Comparison of ENCODE assay signal across 29 cellular contexts in the genomic region with DNA sequence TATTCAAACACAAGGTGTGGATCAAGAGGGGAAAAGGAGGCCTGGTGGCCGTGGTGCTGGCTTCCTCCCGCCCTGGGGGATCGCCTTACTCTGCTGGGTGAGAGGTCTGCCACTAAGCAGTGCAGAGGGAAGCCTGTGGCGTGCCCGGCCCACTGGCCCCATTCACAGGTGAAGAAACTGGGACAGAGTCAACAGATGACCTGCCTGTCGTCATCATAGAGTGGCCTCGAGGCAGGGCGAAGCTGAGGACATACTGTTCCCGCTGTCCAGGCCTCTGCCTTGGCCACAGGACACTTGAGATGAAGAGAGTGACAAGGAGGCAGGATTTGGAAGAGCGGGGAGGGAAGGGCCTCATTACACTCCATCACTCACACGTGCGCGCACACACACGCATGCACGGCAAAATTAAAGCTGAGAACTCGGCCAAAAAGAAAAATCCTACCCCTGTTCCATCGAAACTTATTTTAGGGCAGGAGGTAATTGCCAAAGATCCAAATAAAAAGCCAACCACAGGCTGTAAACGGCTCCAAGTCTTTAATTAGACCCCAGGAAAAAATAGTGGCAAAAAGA. TPM values are rescaled to one million over a fixed set of nuclear protein-coding genes. Genes with fewer than 3 reads are reported as not detected.
DNase-seq lines count a peak whose midpoint lies in the region; ATAC-seq, FAIRE-seq and TF ChIP-seq lines count a peak whose summit lies in the region.
"Had no signal": no experiment of that assay in that cellular context is flagged by ENCODE, and none has a peak within 500 bp of the region (broad histone marks: within the 10 kb centered on the region; RNA-seq: fewer than 3 reads in every experiment).

No MANE protein-coding gene starts in this region.

- H2BK12ac ChIP-seq in H9 (ENCODE audit: insufficient read length, low read depth, low read length): no peak overlapping the region

- no TSS peak for BruUV-seq in HepG2 (replicated peaks; lab: Mats Ljungman, UMichigan)

- peaks cover 11 to 21% of the 10 kb centered on the region in 2 experiments; a peak in 3 of 4 replicates for H3K4me1 Mint-ChIP-seq in H9
- H3K4me1 Mint-ChIP-seq: activated CD4-positive, alpha-beta T cell treated with anti-CD3 and anti-CD28 coated beads, Interleukin-2, amount 10 ng/mL, durations not matched to agents 7 days and 5 days; naive thymus-derived CD8-positive, alpha-beta T cell had no signal

- no peak for TF ChIP-seq POLR2A in HepG2 (IDR thresholded peaks at IDR 0.05; ENCODE audit: insufficient read depth in 1 of 2, low read depth in 2 of 2, low read length in 2 of 2)
- TF ChIP-seq POLR2A in right lobe of liver (IDR thresholded peaks at IDR 0.05): no peak

- no peak overlapping the region for H2AK5ac ChIP-seq in H9 (ENCODE audit: insufficient read length, low read length)

- H3K27ac Mint-ChIP-seq in H9: no peak overlapping the region
- H3K27ac Mint-ChIP-seq: activated CD4-positive, alpha-beta T cell treated with anti-CD3 and anti-CD28 coated beads, Interleukin-2, amount 10 ng/mL, durations not matched to agents 7 days and 5 days; activated naive CD4-positive, alpha-beta T cell treated with anti-CD3 and anti-CD28 coated beads for 36 hours; dendritic cell treated with granulocyte-macrophage colony-stimulating factor and Interleukin-4, amounts not matched to agents 40 ng/mL and 50 ng/mL, for 4 days; naive thymus-derived CD8-positive, alpha-beta T cell; stimulated activated naive CD8-positive, alpha-beta T cell treated with anti-CD3 and anti-CD28 coated beads, Interleukin-15, Interleukin-2, amounts not matched to agents 100 ng/mL and 50 ng/mL, for 24 hours had no signal

- H2BK20ac ChIP-seq in H9 (ENCODE audit: low read depth, low read length, poor library complexity, severe bottlenecking): no peak overlapping the region

- intact Hi-C loops in HepG2 (cut with micrococcal nuclease; ENCODE audit: unreplicated experiment) (no loop called here), right lobe of liver (cut with DNase I) (no loop called here), left ventricle myocardium inferior (cut with micrococcal nuclease) (no loop called here)

- FAIRE-seq in HepG2 (lab: Jason Lieb, UNC): no peak
- FAIRE-seq: endometrium, H1 had no signal

- TF ChIP-seq CTCF in HepG2 (CRISPR knock-in tag; IDR thresholded peaks at IDR 0.05) (no peak), right lobe of liver (IDR thresholded peaks at IDR 0.05) (no peak), left ventricle myocardium inferior (IDR thresholded peaks at IDR 0.05; ENCODE audit: borderline replicate concordance) (no peak), osteoblast (IDR thresholded peaks at IDR 0.05; ENCODE audit: extremely low read depth, low read depth, low read length) (no peak), H9 (conservative IDR thresholded peaks at IDR 0.05) (no peak)

- H3K36me3 ChIP-seq in HepG2 (replicated peaks in 1 of 2; ENCODE audit: control insufficient read depth in 1 of 2, insufficient read depth in 2 of 2, low read length in 2 of 2) (no peaks in the 10 kb centered on the region), right lobe of liver (no peaks in the 10 kb centered on the region), left ventricle myocardium inferior (no peaks in the 10 kb centered on the region), osteoblast (ENCODE audit: insufficient read depth, low read length) (no peaks in the 10 kb centered on the region)
- H3K36me3 ChIP-seq: BLaER1 treated with 17β-estradiol and CSF1 and Interleukin-3, amounts not matched to agents 10 nM and 100 nM; tibial nerve had no signal

- TF ChIP-seq EP300 in HepG2 (IDR thresholded peaks at IDR 0.05; ENCODE audit: low read depth in 2 of 2, low read length in 2 of 2) (no peak), HepG2 (CRISPR knock-in tag; IDR thresholded peaks at IDR 0.05; ENCODE audit: borderline replicate concordance) (no peak)

- TF ChIP-seq RAD21 in HepG2 (CRISPR knock-in tag; IDR thresholded peaks at IDR 0.05): no peak

- no peak overlapping the region for H3K4me3 ChIP-seq in HepG2 (replicated peaks in 1 of 3; ENCODE audit: insufficient read depth in 1 of 3, low read depth in 2 of 3, low read length in 3 of 3)
- no peak overlapping the region for H3K4me3 ChIP-seq in right lobe of liver
- H3K4me3 ChIP-seq in left ventricle myocardium inferior: no peak overlapping the region
- H3K4me3 ChIP-seq in osteoblast (ENCODE audit: insufficient read depth, low read length): peak overlapping the region; percentile 54
- H3K4me3 ChIP-seq: BLaER1 treated with 17β-estradiol and CSF1 and Interleukin-3, amounts not matched to agents 10 nM and 100 nM; tibial nerve had no signal

- no peak overlapping the region for H3K4ac ChIP-seq in H9 (ENCODE audit: low read depth, low read length)

- H3K4me1 ChIP-seq in HepG2 (ENCODE audit: insufficient read depth, low read length): no peaks in the 10 kb centered on the region
- peaks cover 0 to 8% (median 0%) of the 10 kb centered on the region in 4 donors for H3K4me1 ChIP-seq in right lobe of liver
- H3K4me1 ChIP-seq in left ventricle myocardium inferior: peaks cover 54% of the 10 kb centered on the region
- H3K4me1 ChIP-seq in osteoblast (ENCODE audit: insufficient read depth, low read length): no peaks in the 10 kb centered on the region
- no peaks in the 10 kb centered on the region for H3K4me1 ChIP-seq in H9 (ENCODE audit: insufficient read depth, low read length)
- H3K4me1 ChIP-seq: BLaER1 treated with 17β-estradiol and CSF1 and Interleukin-3, amounts not matched to agents 10 nM and 100 nM; Caco-2; tibial nerve had no signal

- POLR2A ChIA-PET in HepG2 (lab: Yijun Ruan, JAX): no interaction called here

- ATAC-seq in HepG2: peak; percentile 56
- ATAC-seq in right lobe of liver: no peak
- no peak for ATAC-seq in HG03378 (IDR thresholded peaks at IDR 0.05; ENCODE audit: unreplicated experiment)
- ATAC-seq: naive thymus-derived CD8-positive, alpha-beta T cell; sciatic nerve had no signal

- H3K4me2 ChIP-seq in HepG2 (ENCODE audit: low read depth, low read length): no peak overlapping the region; the same call in 1 of the 2 replicates
- H3K4me2 ChIP-seq in osteoblast (ENCODE audit: insufficient read depth, low read length): peak overlapping the region; percentile 48
- H3K4me2 ChIP-seq in H9 (ENCODE audit: insufficient read depth, insufficient read length, low read length): no peak overlapping the region
- H3K4me2 ChIP-seq: BLaER1 treated with 17β-estradiol and CSF1 and Interleukin-3, amounts not matched to agents 10 nM and 100 nM had no signal

- no peaks in the 10 kb centered on the region for H3K79me1 ChIP-seq in H9 (ENCODE audit: insufficient read depth, low read depth, low read length, poor library complexity, severe bottlenecking)

- CTCF ChIA-PET in HepG2 (lab: Yijun Ruan, JAX; ENCODE audit: low intra/inter-chr PET ratio, low total read pairs): no interaction called here

- WGBS in HepG2 (ENCODE audit: low lambda C conversion rate): 39% methylated on average over 16 of the region's 18 CpGs
- 88% methylated on average over 15 of the region's 18 CpGs for WGBS in right lobe of liver (ENCODE audit: insufficient coverage, low coverage, low lambda C conversion rate, missing lambda C conversion rate)
- no CpG with 5 or more reads among the region's 18 CpGs for WGBS in H9 (ENCODE audit: extremely low coverage, insufficient read length, low lambda C conversion rate)

- H3K27me3 Mint-ChIP-seq in H9 (ENCODE audit: low read depth): no peaks in the 10 kb centered on the region; the same call in 1 of the 2 replicates
- H3K27me3 Mint-ChIP-seq: activated CD4-positive, alpha-beta T cell treated with anti-CD3 and anti-CD28 coated beads, Interleukin-2, amount 10 ng/mL, durations not matched to agents 7 days and 5 days; stimulated activated naive CD8-positive, alpha-beta T cell treated with anti-CD3 and anti-CD28 coated beads, Interleukin-15, Interleukin-2, amounts not matched to agents 100 ng/mL and 50 ng/mL, for 24 hours had no signal

- H3T11ph ChIP-seq in H9 (ENCODE audit: low read length): no peak overlapping the region

- H2BK120ac ChIP-seq in H9 (ENCODE audit: low read depth, low read length, poor library complexity, severe bottlenecking): no peak overlapping the region

- H3K27me3 ChIP-seq in HepG2 (ENCODE audit: control insufficient read depth in 1 of 2, insufficient read depth in 2 of 2, low read length in 2 of 2) (peaks cover 3 to 15% of the 10 kb centered on the region in 2 experiments; a peak in 4 of 5 replicates), right lobe of liver (no peaks in the 10 kb centered on the region), left ventricle myocardium inferior (ENCODE audit: low read depth) (no peaks in the 10 kb centered on the region), osteoblast (ENCODE audit: insufficient read depth, low read length) (peaks cover 31% of the 10 kb centered on the region), H9 (ENCODE audit: insufficient read depth, low read length) (no peaks in the 10 kb centered on the region)

- no peaks in the 10 kb centered on the region for H3K79me2 ChIP-seq in HepG2 (ENCODE audit: insufficient read depth, low read length)
- H3K79me2 ChIP-seq in osteoblast (ENCODE audit: insufficient read depth, low read length): no peaks in the 10 kb centered on the region
- H3K79me2 ChIP-seq in H9 (ENCODE audit: insufficient read depth, low read length): no peaks in the 10 kb centered on the region

- H4K8ac ChIP-seq in H9 (replicated peaks; ENCODE audit: insufficient read length, low read depth, low read length): no peak overlapping the region

- H3K14ac ChIP-seq in H9 (ENCODE audit: insufficient read depth, low read length): no peak overlapping the region

- H3K9me3 Mint-ChIP-seq in H9: no peaks in the 10 kb centered on the region
- H3K9me3 Mint-ChIP-seq: activated CD4-positive, alpha-beta T cell treated with anti-CD3 and anti-CD28 coated beads, Interleukin-2, amount 10 ng/mL, durations not matched to agents 7 days and 5 days; activated naive CD4-positive, alpha-beta T cell treated with anti-CD3 and anti-CD28 coated beads for 36 hours; dendritic cell treated with granulocyte-macrophage colony-stimulating factor and Interleukin-4, amounts not matched to agents 40 ng/mL and 50 ng/mL, for 4 days; naive thymus-derived CD8-positive, alpha-beta T cell; stimulated activated naive CD8-positive, alpha-beta T cell treated with anti-CD3 and anti-CD28 coated beads, Interleukin-15, Interleukin-2, amounts not matched to agents 100 ng/mL and 50 ng/mL, for 24 hours had no signal

- no peak overlapping the region for H2BK5ac ChIP-seq in H9 (ENCODE audit: insufficient read length, low read length)

- no peak for DNase-seq in HepG2 (ENCODE audit: low spot score)
- no peak for DNase-seq in right lobe of liver
- peak; percentile 47 for DNase-seq in left ventricle myocardium inferior
- DNase-seq in osteoblast (ENCODE audit: insufficient read length, low spot score, missing footprints): no peak
- DNase-seq in mesenteric fat pad (ENCODE audit: low spot score): no peak
- no peak for DNase-seq in cerebellar nuclear complex (lab: John Stamatoyannopoulos, UW)
- no peak for DNase-seq in H9
- DNase-seq: activated CD4-positive, alpha-beta T cell treated with anti-CD3 and anti-CD28 coated beads, Interleukin-2, amount 10 ng/mL, durations not matched to agents 7 days and 5 days; activated naive CD4-positive, alpha-beta T cell treated with anti-CD3 and anti-CD28 coated beads for 36 hours; activated T-cell treated with anti-CD3 and anti-CD28 coated beads, Interleukin-2, amount 50 U/mL, for 48 hours; Caco-2; caudate nucleus; DND-41; glutamatergic neuron; Karpas-422; kidney glomerular epithelial cell; naive thymus-derived CD8-positive, alpha-beta T cell; NCI-H187 treated with DMSO at 0.1 percent for 48 hours; NCI-H345; stimulated activated CD4-positive, alpha-beta T cell treated with anti-CD3 and anti-CD28 coated beads, Interleukin-15, amount 100 ng/mL, for 24 hours; WERI-Rb-1 had no signal

- H3K9ac ChIP-seq in HepG2 (ENCODE audit: insufficient read depth, low read depth, low read length) (no peak overlapping the region), H9 (ENCODE audit: extremely low read depth, insufficient read length, low read length) (no peak overlapping the region)
- H3K9ac ChIP-seq: BLaER1 treated with 17β-estradiol and CSF1 and Interleukin-3, amounts not matched to agents 10 nM and 100 nM had no signal

- in situ Hi-C loops in HepG2 (cut with HindIII; ENCODE audit: extremely low pct_ligation_motif_present, low pct_unique_long_range_greater_than_20kb): no loop called here

- H3K36me3 Mint-ChIP-seq in H9 (ENCODE audit: insufficient read depth in 1 of 3, low read depth in 3 of 3): no peaks in the 10 kb centered on the region
- H3K36me3 Mint-ChIP-seq: naive thymus-derived CD8-positive, alpha-beta T cell had no signal

- H3K9me3 ChIP-seq in HepG2 (ENCODE audit: low read length): no peaks in the 10 kb centered on the region
- no peaks in the 10 kb centered on the region for H3K9me3 ChIP-seq in right lobe of liver
- no peaks in the 10 kb centered on the region for H3K9me3 ChIP-seq in left ventricle myocardium inferior (replicated peaks)
- H3K9me3 ChIP-seq in osteoblast (ENCODE audit: low read depth, low read length): no peaks in the 10 kb centered on the region
- H3K9me3 ChIP-seq in H9 (ENCODE audit: control insufficient read depth, low read depth, low read length): no peaks in the 10 kb centered on the region
- H3K9me3 ChIP-seq: BLaER1 treated with 17β-estradiol and CSF1 and Interleukin-3, amounts not matched to agents 10 nM and 100 nM; Caco-2; tibial nerve had no signal

- H3K23me2 ChIP-seq in H9 (ENCODE audit: insufficient read length, low read depth, low read length, poor library complexity, severe bottlenecking): no peaks in the 10 kb centered on the region

- no peak overlapping the region for H4K5ac ChIP-seq in H9 (ENCODE audit: insufficient read length, low read depth, low read length)

- no peak overlapping the region for H2BK15ac ChIP-seq in H9 (ENCODE audit: low read depth, low read length)

- no peak overlapping the region for H3K4me3 Mint-ChIP-seq in H9
- H3K4me3 Mint-ChIP-seq: activated CD4-positive, alpha-beta T cell treated with anti-CD3 and anti-CD28 coated beads, Interleukin-2, amount 10 ng/mL, durations not matched to agents 7 days and 5 days; activated naive CD4-positive, alpha-beta T cell treated with anti-CD3 and anti-CD28 coated beads for 36 hours; dendritic cell treated with granulocyte-macrophage colony-stimulating factor and Interleukin-4, amounts not matched to agents 40 ng/mL and 50 ng/mL, for 4 days; naive thymus-derived CD8-positive, alpha-beta T cell; stimulated activated naive CD8-positive, alpha-beta T cell treated with anti-CD3 and anti-CD28 coated beads, Interleukin-15, Interleukin-2, amounts not matched to agents 100 ng/mL and 50 ng/mL, for 24 hours had no signal

- no peak overlapping the region for H3K23ac ChIP-seq in H9 (ENCODE audit: insufficient read length, low read depth, low read length)

- H4K91ac ChIP-seq in H9 (ENCODE audit: insufficient read length, low read depth, low read length): no peak overlapping the region

- H2AFZ ChIP-seq in HepG2 (ENCODE audit: low read length): no peak overlapping the region
- peak overlapping the region; percentile 47 for H2AFZ ChIP-seq in osteoblast (ENCODE audit: low read length)
- no peak overlapping the region for H2AFZ ChIP-seq in H9 (ENCODE audit: low read length)

- H3K18ac ChIP-seq in H9 (ENCODE audit: insufficient read length, low read depth, low read length): no peak overlapping the region

- H3K56ac ChIP-seq in H9 (ENCODE audit: insufficient read length, low read depth, low read length): no peak overlapping the region

- no peak overlapping the region for H3K27ac ChIP-seq in HepG2 (ENCODE audit: extremely low read length, insufficient read depth, low read length)
- H3K27ac ChIP-seq in right lobe of liver: no peak overlapping the region
- H3K27ac ChIP-seq in left ventricle myocardium inferior (replicated peaks): peak overlapping the region; percentile 80
- H3K27ac ChIP-seq in osteoblast (ENCODE audit: low read depth, low read length): no peak overlapping the region
- H3K27ac ChIP-seq in H9 (ENCODE audit: insufficient read length, low read depth, low read length): no peak overlapping the region
- H3K27ac ChIP-seq: BLaER1 treated with 17β-estradiol and CSF1 and Interleukin-3, amounts not matched to agents 10 nM and 100 nM; tibial nerve; WERI-Rb-1 had no signal

- H4K20me1 ChIP-seq in HepG2 (ENCODE audit: insufficient read depth, low read length) (no peaks in the 10 kb centered on the region), osteoblast (ENCODE audit: insufficient read depth, low read length) (no peaks in the 10 kb centered on the region), H9 (ENCODE audit: control insufficient read depth, insufficient read depth, insufficient read length) (no peaks in the 10 kb centered on the region)

RNA-seq across cellular contexts. Expression of a gene that starts 50.5 kb away (rescaled TPM):
- total RNA-seq in HepG2 (2016; rRNA removed; fragmentation: Illumina TruSeq; extraction: Trizol) (2.3 and 3.7 TPM in 2 replicates), right lobe of liver (10 to 100 TPM in 1 of 6 experiments, 1 to 10 TPM in 5; 3.1 to 10.1 (median 5.3) TPM), left ventricle myocardium inferior (56.3 TPM), osteoblast (0.36 and 0.59 TPM in 2 replicates), mesenteric fat pad (8.4 TPM), H9 (2021) (2.3 and 3.9 TPM in 2 replicates)
- 1.5 and 1.9 TPM in 2 replicates for total RNA-seq in HepG2 (2016; cell fraction: cytosol; rRNA removed; fragmentation: Illumina TruSeq; extraction: Trizol; ENCODE audit: low read depth)
- 2.8 and 3.2 TPM in 2 replicates for total RNA-seq in HepG2 (2016; cell fraction: insoluble cytoplasmic fraction; rRNA removed; fragmentation: Illumina TruSeq; extraction: Trizol)
- total RNA-seq in HepG2 (2016; cell fraction: membrane; rRNA removed; fragmentation: Illumina TruSeq; extraction: Trizol): 3.6 and 4.4 TPM in 2 replicates
- 3.2 TPM in 2 replicates for total RNA-seq in HepG2 (2016; cell fraction: nucleus; rRNA removed; fragmentation: Illumina TruSeq; extraction: Trizol)
- polyA plus RNA-seq in HepG2 (2011; rRNA removed): 1.9 and 2.2 TPM in 2 replicates
- 2.0 and 2.2 TPM in 2 replicates for polyA plus RNA-seq in HepG2 (2011; cell fraction: cytosol; rRNA removed)
- 5.8 and 8.1 TPM in 2 replicates for polyA plus RNA-seq in HepG2 (2011; cell fraction: nucleus; rRNA removed)
- polyA plus RNA-seq in HepG2 (2012): 1.0 and 1.4 TPM in 2 replicates
- 1.6 and 2.1 TPM in 2 replicates for polyA plus RNA-seq in HepG2 (2016; cell fraction: cytosol; fragmentation: Illumina TruSeq; extraction: Trizol; ENCODE audit: low read depth)
- polyA plus RNA-seq in HepG2 (2016; cell fraction: insoluble cytoplasmic fraction; fragmentation: Illumina TruSeq; extraction: Trizol; ENCODE audit: low read depth): 3.0 and 3.9 TPM in 2 replicates
- polyA plus RNA-seq in HepG2 (2016; cell fraction: membrane; fragmentation: Illumina TruSeq; extraction: Trizol; ENCODE audit: low read depth): 3.7 and 5.0 TPM in 2 replicates
- 4.0 and 4.7 TPM in 2 replicates for polyA plus RNA-seq in HepG2 (2016; cell fraction: nucleus; fragmentation: Illumina TruSeq; extraction: Trizol; ENCODE audit: insufficient read depth, low read depth)
- 2.5 and 2.9 TPM in 2 replicates for polyA minus RNA-seq in HepG2 (2011; rRNA and poly(A)+ RNA removed; ENCODE audit: low replicate concordance)
- polyA minus RNA-seq in HepG2 (2011; cell fraction: cytosol; rRNA and poly(A)+ RNA removed): 1.7 and 2.1 TPM in 2 replicates
- 2.7 and 3.0 TPM in 2 replicates for polyA minus RNA-seq in HepG2 (2011; cell fraction: nucleus; rRNA and poly(A)+ RNA removed)
